Comparison of ENCODE assay signal across 9 cellular contexts in the genomic region with DNA sequence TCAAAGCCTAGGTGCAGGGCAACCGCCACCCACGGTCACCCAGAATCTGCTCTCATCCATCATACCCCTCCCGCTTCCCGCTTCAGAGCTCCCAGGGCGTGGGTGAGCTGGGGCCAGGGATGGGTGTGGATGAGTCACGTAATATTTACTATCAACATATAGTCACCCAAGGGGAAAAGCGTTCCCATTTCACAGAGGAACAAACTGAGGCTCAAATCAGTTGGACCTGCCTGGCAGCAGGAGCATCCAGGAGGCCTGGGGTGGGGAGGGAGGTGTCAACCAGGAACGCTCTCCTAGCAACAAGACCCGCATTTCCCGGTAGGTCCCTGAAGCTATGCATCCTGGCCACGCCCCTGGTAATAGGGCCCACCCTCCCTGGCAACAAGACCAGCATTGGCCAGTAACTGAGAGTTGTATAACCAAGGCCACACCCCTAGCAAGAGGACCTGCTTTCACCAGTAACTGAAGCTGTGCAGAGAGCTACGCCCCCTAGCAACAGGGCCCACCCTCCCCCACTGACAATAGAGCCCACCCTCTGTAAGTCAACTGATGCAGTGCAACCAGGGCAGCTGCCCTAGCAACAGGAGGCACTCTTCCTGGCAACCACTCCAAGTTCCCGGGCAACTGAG. TPM values are rescaled to one million over a fixed set of nuclear protein-coding genes. Genes with fewer than 3 reads are reported as not detected.
DNase-seq lines count a peak whose midpoint lies in the region; ATAC-seq and TF ChIP-seq lines count a peak whose summit lies in the region.
"Had no signal": no experiment of that assay in that cellular context is flagged by ENCODE, and none has a peak within 500 bp of the region (broad histone marks: within the 10 kb centered on the region; RNA-seq: fewer than 3 reads in every experiment).

No MANE protein-coding gene starts in this region.

- no peaks in the 10 kb centered on the region for H3K9me3 Mint-ChIP-seq in activated CD4-positive, alpha-beta T cell treated with anti-CD3 and anti-CD28 coated beads, Interleukin-2, amount 10 ng/mL, durations not matched to agents 24 days and 14 days
- H3K9me3 Mint-ChIP-seq: CD4-positive, alpha-beta memory T cell had no signal

- 38 to 56% methylated on average over 10 to 13 of the region's 13 CpGs for WGBS in testis, 2 donors

- peak; percentile 76 for DNase-seq in activated CD4-positive, alpha-beta T cell treated with anti-CD3 and anti-CD28 coated beads, Interleukin-2, amount 10 ng/mL, durations not matched to agents 24 days and 14 days
- DNase-seq in activated CD4-positive, alpha-beta T cell treated with anti-CD3 and anti-CD28 coated beads for 4 hours: no peak
- DNase-seq in RPMI7951 (ENCODE audit: low read depth) (peak; percentile 46), fibroblast of villous mesenchyme (ENCODE audit: low read depth) (peak; percentile 65), testis (peak; percentile 81), T-helper 17 cell (no peak)

- ATAC-seq in HG02571 (IDR thresholded peaks at IDR 0.05; ENCODE audit: unreplicated experiment) (no peak), T-helper 17 cell (no peak)

- 0 out of 2 replicates have a peak, but pooled peaks cover 5% of the 10 kb centered on the region for H3F3A ChIP-seq in Loucy (ENCODE audit: low read depth)

- no peak overlapping the region for H3K4me3 Mint-ChIP-seq in activated CD4-positive, alpha-beta T cell treated with anti-CD3 and anti-CD28 coated beads, Interleukin-2, amount 10 ng/mL, durations not matched to agents 24 days and 14 days
- no peak overlapping the region for H3K4me3 Mint-ChIP-seq in T-helper 17 cell
- H3K4me3 Mint-ChIP-seq: CD4-positive, alpha-beta memory T cell had no signal

- H3K27me3 Mint-ChIP-seq in activated CD4-positive, alpha-beta T cell treated with anti-CD3 and anti-CD28 coated beads, Interleukin-2, amount 10 ng/mL, durations not matched to agents 24 days and 14 days: no peaks in the 10 kb centered on the region
- H3K27me3 Mint-ChIP-seq in T-helper 17 cell: no peaks in the 10 kb centered on the region
- H3K27me3 Mint-ChIP-seq: CD4-positive, alpha-beta memory T cell had no signal

- H3K79me2 ChIP-seq in Loucy (ENCODE audit: insufficient read depth, low read length): no peaks in the 10 kb centered on the region

- intact Hi-C loops in activated CD4-positive, alpha-beta T cell treated with anti-CD3 and anti-CD28 coated beads, Interleukin-2, amount 10 ng/mL, durations not matched to agents 24 days and 14 days (cut with micrococcal nuclease): loop anchor here (5.0 kb wide), 1 partner anchor 108 kb away; a partner anchor contains a TSS
- intact Hi-C loops in testis (cut with DNase I; ENCODE audit: low total_unique reads): loop anchor here (5.0 kb wide), 1 partner anchor 38 kb away; no protein-coding TSS in a partner anchor

- H3K9me3 ChIP-seq in Loucy (ENCODE audit: insufficient read depth, low read depth, low read length): no peaks in the 10 kb centered on the region
- no peaks in the 10 kb centered on the region for H3K9me3 ChIP-seq in testis
- H3K9me3 ChIP-seq in T-helper 17 cell (ENCODE audit: control insufficient read depth, low read length, poor library complexity, severe bottlenecking): no peaks in the 10 kb centered on the region

- H3K9me2 ChIP-seq in Loucy (replicated peaks; ENCODE audit: low read depth, low read length): no peaks in the 10 kb centered on the region

- peak overlapping the region; percentile 70 for H3K9ac ChIP-seq in Loucy (ENCODE audit: low read depth, low read length, poor library complexity, severe bottlenecking)

- H3K4me3 ChIP-seq in Loucy (ENCODE audit: low read length, poor library complexity, severe bottlenecking) (peak overlapping the region; percentile 51), fibroblast of villous mesenchyme (ENCODE audit: low read depth, low read length) (no peak overlapping the region), testis (no peak overlapping the region)

- no peak for TF ChIP-seq POLR2A in testis (IDR thresholded peaks at IDR 0.05)

- no peaks in the 10 kb centered on the region for H3K27me3 ChIP-seq in Loucy (ENCODE audit: insufficient read depth, low read length, poor library complexity, severe bottlenecking)
- H3K27me3 ChIP-seq in testis: no peaks in the 10 kb centered on the region

- TF ChIP-seq CTCF in Loucy (conservative IDR thresholded peaks at IDR 0.05; ENCODE audit: low read length) (no peak), fibroblast of villous mesenchyme (IDR thresholded peaks at IDR 0.05; ENCODE audit: insufficient read depth, low read depth, low read length) (no peak), testis (IDR thresholded peaks at IDR 0.05) (no peak)

- H3K4me1 ChIP-seq in Loucy (ENCODE audit: insufficient read depth, low read length, poor library complexity, severe bottlenecking) (peaks cover 26% of the 10 kb centered on the region), testis (no peaks in the 10 kb centered on the region)

- H3K4me2 ChIP-seq in Loucy (ENCODE audit: low read depth, low read length, poor library complexity, severe bottlenecking): peak overlapping the region; percentile 78

- no peak overlapping the region for H3K27ac ChIP-seq in testis

- no peaks in the 10 kb centered on the region for H3K36me3 Mint-ChIP-seq in activated CD4-positive, alpha-beta T cell treated with anti-CD3 and anti-CD28 coated beads, Interleukin-2, amount 10 ng/mL, durations not matched to agents 24 days and 14 days (ENCODE audit: low read depth)
- H3K36me3 Mint-ChIP-seq in T-helper 17 cell (ENCODE audit: low read depth): no peaks in the 10 kb centered on the region
- H3K36me3 Mint-ChIP-seq: CD4-positive, alpha-beta memory T cell had no signal

- no peak overlapping the region for H2AFZ ChIP-seq in Loucy (ENCODE audit: low read length)

- H3K27ac Mint-ChIP-seq in activated CD4-positive, alpha-beta T cell treated with anti-CD3 and anti-CD28 coated beads, Interleukin-2, amount 10 ng/mL, durations not matched to agents 24 days and 14 days: no peak overlapping the region
- no peak overlapping the region for H3K27ac Mint-ChIP-seq in T-helper 17 cell

- no peaks in the 10 kb centered on the region for H3K36me3 ChIP-seq in Loucy (ENCODE audit: insufficient read depth, low read length)
- H3K36me3 ChIP-seq in testis (ENCODE audit: low read depth, missing control alignments): no peaks in the 10 kb centered on the region

- H4K20me1 ChIP-seq in Loucy (ENCODE audit: insufficient read depth, low read length, poor library complexity, severe bottlenecking): peaks cover 5% of the 10 kb centered on the region

- peaks cover 3% of the 10 kb centered on the region for H3K4me1 Mint-ChIP-seq in activated CD4-positive, alpha-beta T cell treated with anti-CD3 and anti-CD28 coated beads, Interleukin-2, amount 10 ng/mL, durations not matched to agents 24 days and 14 days
- H3K4me1 Mint-ChIP-seq in T-helper 17 cell: peaks cover 15% of the 10 kb centered on the region

RNA-seq across cellular contexts. Expression of a gene that starts 32.7 kb away (rescaled TPM):
- total RNA-seq in activated CD4-positive, alpha-beta T cell treated with anti-CD3 and anti-CD28 coated beads, Interleukin-2, amount 10 ng/mL, durations not matched to agents 24 days and 14 days: 18.4 and 23.5 TPM in 2 replicates
- total RNA-seq in RPMI7951 (2014; rRNA removed; shearing (Covaris generic)): 23.2 and 24.9 TPM in 2 replicates
- 34.8 and 39.3 TPM in 2 replicates for total RNA-seq in fibroblast of villous mesenchyme
- total RNA-seq in testis: 10 to 100 TPM; 36.6 to 49.9 TPM
- 28.7 TPM for polyA plus RNA-seq in testis (ENCODE audit: insufficient read depth, low read depth, low replicate concordance)
- total RNA-seq in T-helper 17 cell: 10 to 100 TPM; 16.8 to 25.6 TPM

RNA-seq across cellular contexts. Expression of a gene that starts 32.8 kb away (rescaled TPM):
- 104 and 110 TPM in 2 replicates for total RNA-seq in activated CD4-positive, alpha-beta T cell treated with anti-CD3 and anti-CD28 coated beads, Interleukin-2, amount 10 ng/mL, durations not matched to agents 24 days and 14 days
- 125 and 152 TPM in 2 replicates for total RNA-seq in RPMI7951 (2014; rRNA removed; shearing (Covaris generic))
- total RNA-seq in fibroblast of villous mesenchyme (173 and 236 TPM in 2 replicates), testis (100 to 1,000 TPM; 278 to 427 TPM), T-helper 17 cell (10 to 100 TPM; 28.2 to 37.3 TPM)
- polyA plus RNA-seq in testis (ENCODE audit: insufficient read depth, low read depth, low replicate concordance): 147 TPM

RNA-seq across cellular contexts. Expression of a gene that starts 42.3 kb away (rescaled TPM):
- total RNA-seq in activated CD4-positive, alpha-beta T cell treated with anti-CD3 and anti-CD28 coated beads, Interleukin-2, amount 10 ng/mL, durations not matched to agents 24 days and 14 days: 2.6 and 4.1 TPM in 2 replicates
- total RNA-seq in RPMI7951 (2014; rRNA removed; shearing (Covaris generic)): 0.98 and 2.8 TPM in 2 replicates
- total RNA-seq in fibroblast of villous mesenchyme (6.0 and 8.4 TPM in 2 replicates), testis (10 to 100 TPM; 43.2 to 57.7 TPM), T-helper 17 cell (1 to 10 TPM; 1.3 to 2.8 TPM)
- polyA plus RNA-seq in testis (ENCODE audit: insufficient read depth, low read depth, low replicate concordance): 21.1 TPM

RNA-seq across cellular contexts. Expression of a gene that starts 46.6 kb away (rescaled TPM):
- total RNA-seq in activated CD4-positive, alpha-beta T cell treated with anti-CD3 and anti-CD28 coated beads, Interleukin-2, amount 10 ng/mL, durations not matched to agents 24 days and 14 days: 27.1 and 31.5 TPM in 2 replicates
- total RNA-seq in RPMI7951 (2014; rRNA removed; shearing (Covaris generic)): 14.9 and 19.3 TPM in 2 replicates
- 30.2 and 32.5 TPM in 2 replicates for total RNA-seq in fibroblast of villous mesenchyme
- 10 to 100 TPM; 13.5 to 21.5 TPM for total RNA-seq in testis
- polyA plus RNA-seq in testis (ENCODE audit: insufficient read depth, low read depth, low replicate concordance): 19.0 TPM
- total RNA-seq in T-helper 17 cell: 10 to 100 TPM; 31.7 to 44.3 TPM

Comparison
In these comparisons a context has a peak if more than half of its experiments do, and no peak if none do; other contexts are left out.
1. DNase-seq: peak in activated CD4-positive, alpha-beta T cell treated with anti-CD3 and anti-CD28 coated beads, Interleukin-2, amount 10 ng/mL, durations not matched to agents 24 days and 14 days (single experiment), RPMI7951 (single experiment), fibroblast of villous mesenchyme (single experiment) and testis (single experiment); none in activated CD4-positive, alpha-beta T cell treated with anti-CD3 and anti-CD28 coated beads for 4 hours (0 of 2) and T-helper 17 cell (0 of 3).